8 cellular contexts compared by ENCODE assay signal in the genomic region with DNA sequence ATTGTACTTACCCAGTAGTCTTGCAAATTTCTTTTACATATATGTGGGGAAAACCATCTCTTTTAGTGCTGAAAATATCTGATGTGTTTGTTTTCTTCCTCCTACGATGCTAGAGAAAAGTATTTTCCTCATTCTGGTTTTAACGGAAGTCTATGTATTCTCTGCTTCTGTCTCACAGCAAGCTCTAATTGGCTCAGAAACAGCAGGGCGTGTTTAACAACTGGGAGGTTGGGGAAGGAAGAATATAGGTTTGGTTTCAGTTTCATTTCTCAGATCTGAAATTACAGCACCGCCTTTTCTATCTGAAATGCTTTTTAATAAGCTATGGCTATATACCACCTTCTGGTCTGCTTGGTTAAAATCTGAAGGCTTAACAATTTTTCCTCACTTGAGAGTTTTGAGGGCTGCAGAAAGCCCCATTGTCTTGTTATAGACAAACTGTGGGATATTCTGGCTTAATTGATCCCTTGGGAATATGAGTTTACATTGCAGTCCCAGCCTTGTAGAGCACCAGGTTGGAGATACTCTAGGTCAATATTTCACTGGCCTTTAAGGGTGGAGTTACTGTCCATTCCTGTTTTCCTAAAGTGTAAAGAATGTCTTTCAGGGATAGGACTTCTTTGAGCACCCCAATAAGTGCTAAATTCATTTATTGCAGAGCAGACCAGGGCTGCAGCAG. TPM values are rescaled to one million over a fixed set of nuclear protein-coding genes. Genes with fewer than 3 reads are reported as not detected.
DNase-seq lines count a peak whose midpoint lies in the region; ATAC-seq and TF ChIP-seq lines count a peak whose summit lies in the region.

A gene (minus strand): TSS at position 128 of the 679 bp plus-strand sequence. CDS start 11,882 bp downstream, outside the sequence.

- TF ChIP-seq CTCF in dorsolateral prefrontal cortex (IDR thresholded peaks at IDR 0.05 in 54 of 56, conservative IDR thresholded peaks at IDR 0.05 in 2 of 56; ENCODE audit: low read depth in 1 of 56, partially characterized antibody in 56 of 56) = no peak

- intact Hi-C loops in dorsolateral prefrontal cortex (cut with DNase I) = no loop called here

- H3K27me3 ChIP-seq in BLaER1 = no peaks in the 10 kb centered on the region
- H3K27me3 ChIP-seq in dorsolateral prefrontal cortex = no peaks in the 10 kb centered on the region

- ATAC-seq in HG03342 (IDR thresholded peaks at IDR 0.05; ENCODE audit: unreplicated experiment) = peak; percentile 100
- peak; percentile 74 to 79 for ATAC-seq in activated CD4-positive, CD25-positive, alpha-beta regulatory T cell treated with anti-CD3 and anti-CD28 coated beads, Interleukin-2, amount 50 U/mL, for 24 hours

- peak; percentile 76 for DNase-seq in GM19240 (ENCODE audit: insufficient read length, low spot score)
- DNase-seq in NCI-H226 = peak; percentile 86
- DNase-seq in dorsolateral prefrontal cortex = no peak
- DNase-seq in mucosa of gallbladder (ENCODE audit: low spot score) = peak; percentile 68
- peak; percentile 41 for DNase-seq in stimulated activated naive CD4-positive, alpha-beta T cell treated with Interleukin-2 at 50 U/mL for 16 hours (lab: John Stamatoyannopoulos, UW)

- H3K27ac ChIP-seq in BLaER1 (peak within 1 kb of the TSS; percentile 54), dorsolateral prefrontal cortex (peak within 1 kb of the TSS in 32 of 59 donors; percentile 1 to 74 (median 43))

- H3K4me1 ChIP-seq in BLaER1 = peaks cover 30% of the 10 kb centered on the region

- peak within 1 kb of the TSS; percentile 72 for H3K9ac ChIP-seq in BLaER1

- H3K4me2 ChIP-seq in BLaER1 = peak within 1 kb of the TSS; percentile 90

- H4K20me1 ChIP-seq in BLaER1 = no peaks in the 10 kb centered on the region

- peaks cover 19% of the 10 kb centered on the region for H3K9me3 ChIP-seq in BLaER1

- H3K4me3 ChIP-seq in BLaER1 = peak within 1 kb of the TSS; percentile 66
- H3K4me3 ChIP-seq in dorsolateral prefrontal cortex = peak within 1 kb of the TSS; percentile 18 to 67 (median 52)

- no peaks in the 10 kb centered on the region for H3K36me3 ChIP-seq in BLaER1

RNA-seq across cellular contexts. Expression of the gene that starts here (rescaled TPM):
- total RNA-seq in dorsolateral prefrontal cortex (1 to 10 TPM in 113 of 120 experiments, under 1 TPM in 7; 0.77 to 7.7 (median 1.7) TPM), mucosa of gallbladder (12.8 TPM)

Comparison
In these comparisons a context has a peak if more than half of its experiments do, and no peak if none do; other contexts are left out.
1. DNase-seq: peak in GM19240 (single experiment), NCI-H226 (single experiment), mucosa of gallbladder (single experiment) and stimulated activated naive CD4-positive, alpha-beta T cell treated with Interleukin-2 at 50 U/mL for 16 hours (single experiment); none in dorsolateral prefrontal cortex (0 of 10).